9 cellular contexts compared by ENCODE assay signal in the genomic region with DNA sequence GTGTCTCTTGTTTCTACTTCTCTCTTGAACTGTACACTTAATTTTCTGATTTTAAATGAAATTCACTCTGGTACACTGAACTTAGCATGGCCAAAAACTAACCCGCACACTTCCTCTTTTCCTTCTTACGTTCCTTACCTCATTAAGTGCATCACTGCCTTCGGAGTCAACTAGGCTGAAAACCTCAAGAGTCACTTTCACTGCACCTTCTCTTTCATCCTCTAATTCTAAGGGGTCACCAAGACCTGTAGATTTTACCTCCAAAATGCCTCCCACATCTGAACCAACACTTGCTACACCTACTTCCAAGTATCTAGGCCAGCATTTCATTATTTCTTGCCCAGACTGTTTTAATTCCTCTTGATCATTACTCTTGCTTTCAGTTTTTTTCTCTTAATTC. TPM values are rescaled to one million over a fixed set of nuclear protein-coding genes. Genes with fewer than 3 reads are reported as not detected.
DNase-seq lines count a peak whose midpoint lies in the region; ATAC-seq, FAIRE-seq and TF ChIP-seq lines count a peak whose summit lies in the region.
"Had no signal": no experiment of that assay in that cellular context is flagged by ENCODE, and none has a peak within 500 bp of the region (broad histone marks: within the 10 kb centered on the region; RNA-seq: fewer than 3 reads in every experiment).

No MANE protein-coding gene starts in this region.

- no peak overlapping the region for H3K4me3 ChIP-seq in neural progenitor cell

- POLR2A ChIA-PET in activated CD4-positive, alpha-beta T cell treated with anti-CD3 and anti-CD28 coated beads, Interleukin-2, amount 10 ng/mL, durations not matched to agents 7 days and 5 days (lab: Charles Lee), result no interaction called here

- H3K4me1 Mint-ChIP-seq in activated CD4-positive, alpha-beta T cell treated with anti-CD3 and anti-CD28 coated beads, Interleukin-2, amount 10 ng/mL, durations not matched to agents 7 days and 5 days, result peaks cover 50% of the 10 kb centered on the region
- H3K4me1 Mint-ChIP-seq in neural progenitor cell, result peaks cover 13% of the 10 kb centered on the region

- no peak for FAIRE-seq in H54 (lab: Jason Lieb, UNC)

- CTCF ChIA-PET in activated CD4-positive, alpha-beta T cell treated with anti-CD3 and anti-CD28 coated beads, Interleukin-2, amount 10 ng/mL, durations not matched to agents 7 days and 5 days (lab: Charles Lee), result no interaction called here

- H3K4me3 Mint-ChIP-seq in activated CD4-positive, alpha-beta T cell treated with anti-CD3 and anti-CD28 coated beads, Interleukin-2, amount 10 ng/mL, durations not matched to agents 7 days and 5 days, result no peak overlapping the region
- no peak overlapping the region for H3K4me3 Mint-ChIP-seq in neural progenitor cell

- H3K36me3 ChIP-seq in neural progenitor cell, result peaks cover 29% of the 10 kb centered on the region

- H3K27me3 ChIP-seq in neural progenitor cell, result no peaks in the 10 kb centered on the region

- no peak for TF ChIP-seq POLR2A in H54 (IDR thresholded peaks at IDR 0.05; ENCODE audit: low read depth, low read length)

- no peaks in the 10 kb centered on the region for H3F3A ChIP-seq in neural progenitor cell (ENCODE audit: low read depth)

- no peak overlapping the region for H3K4me2 ChIP-seq in neural progenitor cell

- no peaks in the 10 kb centered on the region for H3K27me3 Mint-ChIP-seq in activated CD4-positive, alpha-beta T cell treated with anti-CD3 and anti-CD28 coated beads, Interleukin-2, amount 10 ng/mL, durations not matched to agents 7 days and 5 days
- no peaks in the 10 kb centered on the region for H3K27me3 Mint-ChIP-seq in neural progenitor cell (ENCODE audit: insufficient read depth, low read depth)

- peaks cover 64% of the 10 kb centered on the region for H4K20me1 ChIP-seq in neural progenitor cell (ENCODE audit: low read depth)

- H3K79me2 ChIP-seq in neural progenitor cell (ENCODE audit: low read depth), result peaks cover 99% of the 10 kb centered on the region

- no peaks in the 10 kb centered on the region for H3K9me3 ChIP-seq in neural progenitor cell (ENCODE audit: low read depth)

- H3K27ac ChIP-seq in neural progenitor cell, result no peak overlapping the region

- H3K27ac Mint-ChIP-seq in activated CD4-positive, alpha-beta T cell treated with anti-CD3 and anti-CD28 coated beads, Interleukin-2, amount 10 ng/mL, durations not matched to agents 7 days and 5 days, result no peak overlapping the region
- H3K27ac Mint-ChIP-seq in neural progenitor cell, result no peak overlapping the region

- H3K36me3 Mint-ChIP-seq in activated CD4-positive, alpha-beta T cell treated with anti-CD3 and anti-CD28 coated beads, Interleukin-2, amount 10 ng/mL, durations not matched to agents 7 days and 5 days (ENCODE audit: low read depth), result peaks cover 66% of the 10 kb centered on the region
- H3K36me3 Mint-ChIP-seq in neural progenitor cell, result peaks cover 31% of the 10 kb centered on the region

- peaks cover 27% of the 10 kb centered on the region for H3K4me1 ChIP-seq in neural progenitor cell

- H3K9ac ChIP-seq in neural progenitor cell, result no peak overlapping the region

- no peak overlapping the region for H2AFZ ChIP-seq in neural progenitor cell (replicated peaks)

- peak; percentile 48 for ATAC-seq in GM18517 (IDR thresholded peaks at IDR 0.05; ENCODE audit: unreplicated experiment)
- peak; percentile 54 for ATAC-seq in GM21619 (IDR thresholded peaks at IDR 0.05; ENCODE audit: unreplicated experiment)
- peak; percentile 73 for ATAC-seq in HG03378 (IDR thresholded peaks at IDR 0.05; ENCODE audit: unreplicated experiment)

- DNase-seq in left kidney (ENCODE audit: low read depth, low spot score) (peak; percentile 38), GDM1 (lab: John Stamatoyannopoulos, UW) (no peak), neural progenitor cell (ENCODE audit: low spot score) (no peak), H54 (ENCODE audit: insufficient read length, low spot score) (no peak)
- DNase-seq in activated CD4-positive, alpha-beta T cell treated with anti-CD3 and anti-CD28 coated beads, Interleukin-2, amount 10 ng/mL, durations not matched to agents 7 days and 5 days, result no peak
- DNase-seq: nucleus accumbens had no signal

- no peak for TF ChIP-seq CTCF in neural progenitor cell (IDR thresholded peaks at IDR 0.05)

- H3K9me3 Mint-ChIP-seq in activated CD4-positive, alpha-beta T cell treated with anti-CD3 and anti-CD28 coated beads, Interleukin-2, amount 10 ng/mL, durations not matched to agents 7 days and 5 days, result no peaks in the 10 kb centered on the region
- H3K9me3 Mint-ChIP-seq in neural progenitor cell, result no peaks in the 10 kb centered on the region

RNA-seq across cellular contexts. Expression of gene CBLB, which starts 6.6 kb away (rescaled TPM):
- 100 to 1,000 TPM; 115 to 148 TPM for total RNA-seq in activated CD4-positive, alpha-beta T cell treated with anti-CD3 and anti-CD28 coated beads, Interleukin-2, amount 10 ng/mL, durations not matched to agents 7 days and 5 days
- 61.2 and 105 TPM in 2 replicates for total RNA-seq in neural progenitor cell (ENCODE audit: low replicate concordance)
